21 cellular contexts compared by ENCODE assay signal in genomic region chr7:2546776-2547586, GRCh38. TPM values are rescaled to one million over a fixed set of nuclear protein-coding genes. Genes with fewer than 3 reads are reported as not detected.
DNase-seq lines count a peak whose midpoint lies in the region; ATAC-seq, FAIRE-seq and TF ChIP-seq lines count a peak whose summit lies in the region.
"Had no signal": no experiment of that assay in that cellular context is flagged by ENCODE, and none has a peak within 500 bp of the region (broad histone marks: within the 10 kb centered on the region; RNA-seq: fewer than 3 reads in every experiment).

No MANE protein-coding gene starts in this region.

- no peak overlapping the region for H4K12ac ChIP-seq in trophoblast cell (ENCODE audit: low read depth, low read length)

- WGBS in SK-N-SH (ENCODE audit: low lambda C conversion rate), result 97% methylated on average over 29 of the region's 31 CpGs
- no CpG with 5 or more reads among the region's 31 CpGs for WGBS in H9 (ENCODE audit: extremely low coverage, insufficient read length, low lambda C conversion rate)
- WGBS in H1 (ENCODE audit: extremely low coverage in 1 of 2, insufficient coverage in 1 of 2, insufficient read length in 1 of 2, insufficient replicate concordance in 2 of 2, low coverage in 1 of 2, low lambda C conversion rate in 2 of 2, missing lambda C conversion rate in 1 of 2), 2 experiments, result 96% methylated on average over 31 of the region's 31 CpGs; no CpG with 5 or more reads in 1 of the 2 experiments
- no CpG with 5 or more reads among the region's 31 CpGs for WGBS in trophoblast cell (ENCODE audit: extremely low coverage, insufficient coverage, insufficient read length)

- H4K5ac ChIP-seq in H9 (ENCODE audit: insufficient read length, low read depth, low read length) (no peak overlapping the region), H1 (ENCODE audit: insufficient read length, low read depth, low read length) (no peak overlapping the region)

- H3K27me3 ChIP-seq in SK-N-SH (ENCODE audit: insufficient read depth) (no peaks in the 10 kb centered on the region), H9 (ENCODE audit: insufficient read depth, low read length) (no peaks in the 10 kb centered on the region), H1 (replicated peaks in 1 of 4; ENCODE audit: control insufficient read depth in 3 of 4, extremely low read depth in 1 of 4, insufficient read depth in 3 of 4, low read length in 3 of 4) (no peaks in the 10 kb centered on the region), trophoblast cell (ENCODE audit: insufficient read depth, low read length) (no peaks in the 10 kb centered on the region), brain microvascular endothelial cell (replicated peaks) (no peaks in the 10 kb centered on the region)
- H3K27me3 ChIP-seq: BE2C had no signal

- H2BK15ac ChIP-seq in H9 (ENCODE audit: low read depth, low read length) (no peak overlapping the region), H1 (ENCODE audit: low read length) (no peak overlapping the region)

- H3K4me1 ChIP-seq in SK-N-SH (ENCODE audit: control insufficient read depth in 1 of 2, insufficient read depth in 2 of 2, low read depth in 1 of 2, low read length in 1 of 2) (no peaks in the 10 kb centered on the region), H9 (ENCODE audit: insufficient read depth, low read length) (no peaks in the 10 kb centered on the region), H1 (replicated peaks in 1 of 4; ENCODE audit: control insufficient read depth in 3 of 4, insufficient read depth in 4 of 4, low read length in 3 of 4) (no peaks in the 10 kb centered on the region), trophoblast cell (ENCODE audit: control insufficient read depth in 1 of 2, insufficient read depth in 2 of 2, low read length in 2 of 2) (no peaks in the 10 kb centered on the region)
- H3K4me1 ChIP-seq: BE2C had no signal

- no peaks in the 10 kb centered on the region for H3K23me2 ChIP-seq in H9 (ENCODE audit: insufficient read length, low read depth, low read length, poor library complexity, severe bottlenecking)
- no peaks in the 10 kb centered on the region for H3K23me2 ChIP-seq in H1 (ENCODE audit: low read depth, low read length)

- H2BK20ac ChIP-seq in H9 (ENCODE audit: low read depth, low read length, poor library complexity, severe bottlenecking) (no peak overlapping the region), H1 (ENCODE audit: low read length) (no peak overlapping the region)

- peaks cover 20 to 70% (median 67%) of the 10 kb centered on the region in 3 experiments for H3K36me3 Mint-ChIP-seq in H9 (ENCODE audit: insufficient read depth in 1 of 3, low read depth in 3 of 3)

- no peak for TF ChIP-seq POLR2A in H1 (IDR thresholded peaks at IDR 0.05; ENCODE audit: control extremely low read depth in 1 of 2, low read depth in 2 of 2, low read length in 2 of 2)

- H2BK12ac ChIP-seq in H9 (ENCODE audit: insufficient read length, low read depth, low read length) (no peak overlapping the region), H1 (ENCODE audit: low read depth, low read length) (no peak overlapping the region), trophoblast cell (ENCODE audit: low read length) (no peak overlapping the region)

- no peak overlapping the region for H4K91ac ChIP-seq in H9 (ENCODE audit: insufficient read length, low read depth, low read length)
- H4K91ac ChIP-seq in H1 (replicated peaks; ENCODE audit: insufficient read length, low read length), result no peak overlapping the region
- no peak overlapping the region for H4K91ac ChIP-seq in trophoblast cell (ENCODE audit: low read depth, low read length)

- no peak for TF ChIP-seq RAD21 in SK-N-SH (IDR thresholded peaks at IDR 0.05; ENCODE audit: low read length)
- no peak for TF ChIP-seq RAD21 in H1 (IDR thresholded peaks at IDR 0.05 in 1 of 2, conservative IDR thresholded peaks at IDR 0.05 in 1 of 2; ENCODE audit: low read depth in 2 of 2, low read length in 2 of 2)

- H3T11ph ChIP-seq in H9 (ENCODE audit: low read length), result no peak overlapping the region

- H2AK5ac ChIP-seq in H9 (ENCODE audit: insufficient read length, low read length), result no peak overlapping the region
- H2AK5ac ChIP-seq in H1 (ENCODE audit: low read depth, low read length), result no peak overlapping the region
- no peak overlapping the region for H2AK5ac ChIP-seq in trophoblast cell (ENCODE audit: low read length)

- no peak overlapping the region for H3K4me3 Mint-ChIP-seq in H9
- H3K4me3 Mint-ChIP-seq: CD4-positive, alpha-beta memory T cell had no signal

- TF ChIP-seq CTCF in SK-N-SH (IDR thresholded peaks at IDR 0.05) (no peak), H9 (conservative IDR thresholded peaks at IDR 0.05) (no peak), H1 (IDR thresholded peaks at IDR 0.05; ENCODE audit: control extremely low read depth in 1 of 3, insufficient read depth in 1 of 3, low read depth in 1 of 3, low read length in 3 of 3) (no peak), brain microvascular endothelial cell (IDR thresholded peaks at IDR 0.05; ENCODE audit: low read depth, low read length, missing control alignments) (no peak)

- no peak for FAIRE-seq in H1 (lab: Jason Lieb, UNC)

- H3K9me3 Mint-ChIP-seq in H9, result no peaks in the 10 kb centered on the region

- H3K79me1 ChIP-seq in H9 (ENCODE audit: insufficient read depth, low read depth, low read length, poor library complexity, severe bottlenecking), result no peaks in the 10 kb centered on the region
- no peaks in the 10 kb centered on the region for H3K79me1 ChIP-seq in H1 (ENCODE audit: low read depth, low read length)
- no peaks in the 10 kb centered on the region for H3K79me1 ChIP-seq in trophoblast cell (ENCODE audit: low read length)

- H3K9me3 ChIP-seq in SK-N-SH (no peaks in the 10 kb centered on the region), H9 (ENCODE audit: control insufficient read depth, low read depth, low read length) (no peaks in the 10 kb centered on the region), H1 (ENCODE audit: insufficient read depth in 2 of 2, low read depth in 1 of 2, low read length in 1 of 2) (no peaks in the 10 kb centered on the region), trophoblast cell (ENCODE audit: insufficient read depth, low read depth, low read length) (peaks cover 3% of the 10 kb centered on the region)
- H3K9me3 ChIP-seq: BE2C had no signal

- H4K20me1 ChIP-seq in SK-N-SH (ENCODE audit: insufficient read depth) (0 out of 2 replicates have a peak, but pooled peaks cover 3% of the 10 kb centered on the region), H9 (ENCODE audit: control insufficient read depth, insufficient read depth, insufficient read length) (no peaks in the 10 kb centered on the region), H1 (replicated peaks in 1 of 2; ENCODE audit: control insufficient read depth in 1 of 2, insufficient read depth in 2 of 2, low read length in 2 of 2) (peaks cover 0 to 11% of the 10 kb centered on the region in 2 experiments)

- ATAC-seq in SK-N-SH treated with all-trans-retinoic acid at 6 μM for 48 hours (no peak), HG03175 (IDR thresholded peaks at IDR 0.05; ENCODE audit: unreplicated experiment) (no peak)

- peaks cover 5% of the 10 kb centered on the region for H3F3A ChIP-seq in SK-N-SH (replicated peaks; ENCODE audit: insufficient read depth)

- peak; percentile 21 for DNase-seq in SK-N-SH
- no peak for DNase-seq in H9
- DNase-seq in H1 (ENCODE audit: low read depth in 1 of 2, low spot score in 2 of 2), result no peak
- no peak for DNase-seq in trophoblast cell
- no peak for DNase-seq in activated CD8-positive, alpha-beta memory T cell treated with anti-CD3 and anti-CD28 coated beads, Interleukin-2, amount 50 U/mL, for 48 hours
- no peak for DNase-seq in brain microvascular endothelial cell
- DNase-seq: BE2C; CD4-positive, alpha-beta memory T cell; DMS79; GM23248; Kasumi-1; MM.1S; NCI-H1105; NCI-H1694 treated with DMSO at 0.1 percent for 48 hours; NCI-H2107; NCI-H2227 treated with DMSO at 0.1 percent for 48 hours; NCI-H524; PC-9 had no signal

- POLR2A ChIA-PET in SK-N-SH (lab: Yijun Ruan, JAX) (interaction anchor here (2.1 kb wide), 1 partner anchor 9 kb away, joined by 6 read pairs; no protein-coding TSS in a partner anchor), H1 (lab: Charles Lee; ENCODE audit: partially characterized antibody) (interaction anchor here (0.7 to 2.5 kb wide), 4 partner anchors 9 to 107 kb away, joined by 3 to 5 read pairs (median 4); partner anchors contain the start of gene BRAT1)

- H3K79me2 ChIP-seq in SK-N-SH (ENCODE audit: insufficient read depth), result peaks cover 17% of the 10 kb centered on the region
- H3K79me2 ChIP-seq in H9 (ENCODE audit: insufficient read depth, low read length), result no peaks in the 10 kb centered on the region
- H3K79me2 ChIP-seq in H1 (ENCODE audit: control insufficient read depth in 1 of 2, insufficient read depth in 2 of 2, low read length in 2 of 2), result peaks cover 0 to 4% of the 10 kb centered on the region in 2 experiments; a peak in 1 of 4 replicates
- H3K79me2 ChIP-seq in trophoblast cell (ENCODE audit: control insufficient read depth, insufficient read depth, low read length, poor library complexity), result no peaks in the 10 kb centered on the region

- no peaks in the 10 kb centered on the region for H3K4me1 Mint-ChIP-seq in H9

- no peaks in the 10 kb centered on the region for H3K9me2 ChIP-seq in SK-N-SH

- H4K8ac ChIP-seq in H9 (replicated peaks; ENCODE audit: insufficient read length, low read depth, low read length) (no peak overlapping the region), H1 (ENCODE audit: extremely low read depth, insufficient read depth, low read length) (peak overlapping the region; percentile 14; the same call in 1 of the 2 replicates), trophoblast cell (ENCODE audit: low read depth, low read length) (no peak overlapping the region)

- H3K23ac ChIP-seq in H9 (ENCODE audit: insufficient read length, low read depth, low read length), result no peak overlapping the region
- H3K23ac ChIP-seq in H1 (ENCODE audit: insufficient read length), result no peak overlapping the region
- H3K23ac ChIP-seq in trophoblast cell (ENCODE audit: low read length), result no peak overlapping the region

- CTCF ChIA-PET in SK-N-SH (lab: Yijun Ruan, JAX), result interaction anchor here (1.5 to 2.2 kb wide), 2 partner anchors 78 to 96 kb away, joined by 3 to 9 read pairs; no protein-coding TSS in a partner anchor
- CTCF ChIA-PET in H1 (lab: Charles Lee; ENCODE audit: partially characterized antibody), result interaction anchor here (0.6 to 3.0 kb wide), 8 partner anchors 7 to 97 kb away, joined by 3 to 8 read pairs (median 4); no protein-coding TSS in a partner anchor

- H2AFZ ChIP-seq in SK-N-SH (ENCODE audit: low read depth) (no peak overlapping the region), H9 (ENCODE audit: low read length) (no peak overlapping the region), H1 (ENCODE audit: low read length) (no peak overlapping the region), trophoblast cell (ENCODE audit: insufficient read depth, low read length, poor library complexity) (no peak overlapping the region)
- H2AFZ ChIP-seq: GM23248, PC-9 had no signal

- H3K4me3 ChIP-seq in SK-N-SH (ENCODE audit: low read depth in 2 of 2, low read length in 1 of 2), result no peak overlapping the region
- no peak overlapping the region for H3K4me3 ChIP-seq in H1 (ENCODE audit: extremely low read depth in 1 of 4, insufficient read depth in 2 of 4, low read depth in 3 of 4, low read length in 4 of 4)
- no peak overlapping the region for H3K4me3 ChIP-seq in trophoblast cell (ENCODE audit: low read depth, low read length)
- no peak overlapping the region for H3K4me3 ChIP-seq in brain microvascular endothelial cell (ENCODE audit: low read depth, low read length)
- H3K4me3 ChIP-seq: GM23248, PC-9 had no signal

- no peak overlapping the region for H3K14ac ChIP-seq in H9 (ENCODE audit: insufficient read depth, low read length)
- no peak overlapping the region for H3K14ac ChIP-seq in H1 (ENCODE audit: insufficient read length)
- H3K14ac ChIP-seq in trophoblast cell (ENCODE audit: low read length), result no peak overlapping the region

- no peak overlapping the region for H3K27ac ChIP-seq in SK-N-SH (ENCODE audit: low read depth in 2 of 2, low read length in 1 of 2)
- H3K27ac ChIP-seq in H9 (ENCODE audit: insufficient read length, low read depth, low read length), result no peak overlapping the region
- H3K27ac ChIP-seq in H1 (ENCODE audit: low read depth, low read length), result no peak overlapping the region
- no peak overlapping the region for H3K27ac ChIP-seq in trophoblast cell (ENCODE audit: low read depth, low read length)
- no peak overlapping the region for H3K27ac ChIP-seq in brain microvascular endothelial cell
- H3K27ac ChIP-seq: 22Rv1, GM23248, PC-9 had no signal

- H3K27ac Mint-ChIP-seq in H9, result peak overlapping the region in 2 of 3 experiments; percentile 40 to 70; a peak in 1 of 7 replicates

- H2BK120ac ChIP-seq in H9 (ENCODE audit: low read depth, low read length, poor library complexity, severe bottlenecking) (no peak overlapping the region), H1 (replicated peaks; ENCODE audit: low read depth, low read length) (no peak overlapping the region), trophoblast cell (ENCODE audit: insufficient read depth, low read length, poor library complexity) (no peak overlapping the region)

- H3K9ac ChIP-seq in SK-N-SH (no peak overlapping the region), H9 (ENCODE audit: extremely low read depth, insufficient read length, low read length) (no peak overlapping the region), H1 (replicated peaks in 1 of 4; ENCODE audit: extremely low read depth in 1 of 4, low read depth in 3 of 4, low read length in 3 of 4) (no peak overlapping the region), trophoblast cell (ENCODE audit: low read length) (peak overlapping the region; percentile 18)
- H3K9ac ChIP-seq: GM23248 had no signal

- in situ Hi-C loops in brain microvascular endothelial cell (cut with HindIII; ENCODE audit: low pct_ligation_motif_present, low sequenced_read_pairs), result no loop called here

- H3K18ac ChIP-seq in H9 (ENCODE audit: insufficient read length, low read depth, low read length) (no peak overlapping the region), H1 (ENCODE audit: extremely low read depth, low read length) (no peak overlapping the region), trophoblast cell (ENCODE audit: low read length) (no peak overlapping the region)

- no peak overlapping the region for H3K56ac ChIP-seq in H9 (ENCODE audit: insufficient read length, low read depth, low read length)
- H3K56ac ChIP-seq in H1 (replicated peaks; ENCODE audit: insufficient read length, low read depth, low read length), result no peak overlapping the region

- H3K27me3 Mint-ChIP-seq in H9 (ENCODE audit: low read depth), result no peaks in the 10 kb centered on the region
- H3K27me3 Mint-ChIP-seq: CD4-positive, alpha-beta memory T cell had no signal

- H3K4me2 ChIP-seq in SK-N-SH (no peak overlapping the region), H9 (ENCODE audit: insufficient read depth, insufficient read length, low read length) (no peak overlapping the region), H1 (ENCODE audit: insufficient read depth in 1 of 2, low read depth in 2 of 2, low read length in 2 of 2) (no peak overlapping the region), trophoblast cell (ENCODE audit: low read length) (no peak overlapping the region)
- H3K4me2 ChIP-seq: PC-9 had no signal

- TF ChIP-seq EP300 in SK-N-SH (IDR thresholded peaks at IDR 0.05; ENCODE audit: borderline replicate concordance in 1 of 2, low read depth in 1 of 2, low read length in 1 of 2), result no peak
- TF ChIP-seq EP300 in H1 (IDR thresholded peaks at IDR 0.05; ENCODE audit: borderline replicate concordance in 1 of 2, low read depth in 2 of 2, low read length in 2 of 2), result no peak

- no peak overlapping the region for H2BK5ac ChIP-seq in H9 (ENCODE audit: insufficient read length, low read length)
- no peak overlapping the region for H2BK5ac ChIP-seq in H1 (ENCODE audit: low read depth, low read length)
- H2BK5ac ChIP-seq in trophoblast cell (ENCODE audit: low read depth, low read length, poor library complexity), result no peak overlapping the region

- peaks cover 49 to 52% of the 10 kb centered on the region in 2 experiments for H3K36me3 ChIP-seq in SK-N-SH (replicated peaks in 1 of 2; ENCODE audit: control insufficient read depth in 1 of 2, insufficient read depth in 2 of 2, low read length in 1 of 2)
- peaks cover 14 to 44% (median 23%) of the 10 kb centered on the region in 4 experiments; a peak in 6 of 8 replicates for H3K36me3 ChIP-seq in H1 (ENCODE audit: control insufficient read depth in 2 of 4, insufficient read depth in 4 of 4, low read length in 3 of 4)
- peaks cover 53 to 55% of the 10 kb centered on the region in 2 experiments for H3K36me3 ChIP-seq in trophoblast cell (ENCODE audit: control insufficient read depth in 1 of 2, insufficient read depth in 2 of 2, low read length in 2 of 2)
- H3K36me3 ChIP-seq in brain microvascular endothelial cell (replicated peaks), result peaks cover 35% of the 10 kb centered on the region

- H3K4ac ChIP-seq in H9 (ENCODE audit: low read depth, low read length) (no peak overlapping the region), H1 (replicated peaks; ENCODE audit: insufficient read length, low read depth, low read length) (no peak overlapping the region), trophoblast cell (ENCODE audit: low read depth, low read length) (no peak overlapping the region)

RNA-seq across cellular contexts. Expression of gene BRAT1, which starts 8.3 kb away (rescaled TPM):
- 34.1 and 36.2 TPM in 2 replicates for polyA plus RNA-seq in SK-N-SH (2012; rRNA removed)
- 8.3 and 16.1 TPM in 2 replicates for polyA plus RNA-seq in SK-N-SH (2012; cell fraction: cytosol; rRNA removed)
- polyA plus RNA-seq in SK-N-SH (2012; cell fraction: nucleus; rRNA removed), result 154 and 256 TPM in 2 replicates
- total RNA-seq in H9 (2021), result 41.2 and 42.6 TPM in 2 replicates
- total RNA-seq in H1 (2021; fragmentation: NEBNext Ultra II Directional; extraction: Animal tissue kit (Norgen Biotek cat#: 25700)), result 42.3 and 45.2 TPM in 2 replicates
- polyA plus RNA-seq in H1 (2011; rRNA removed), result 36.8 and 60.5 TPM in 2 replicates
- polyA plus RNA-seq in H1 (2011; cell fraction: cytosol; rRNA removed), result 40.8 TPM
- 163 TPM for polyA plus RNA-seq in H1 (2011; cell fraction: nucleus; rRNA removed)
- 30.5 to 38.9 TPM (median 37.6 TPM) in 4 replicates for polyA plus RNA-seq in H1 (2012, experiment 1 of 2)
- polyA plus RNA-seq in H1 (2012, experiment 2 of 2), result 34.5 TPM
- 25.6 TPM for polyA plus RNA-seq in H1 (2013, experiment 1 of 2)
- polyA plus RNA-seq in H1 (2013, experiment 2 of 2), result 21.6 TPM
- polyA minus RNA-seq in H1 (2011; rRNA and poly(A)+ RNA removed), result 10.4 and 12.6 TPM in 2 replicates
- 21.5 TPM for polyA minus RNA-seq in H1 (2011; cell fraction: cytosol; rRNA and poly(A)+ RNA removed)
- polyA minus RNA-seq in H1 (2011; cell fraction: nucleus; rRNA and poly(A)+ RNA removed), result 25.1 TPM
- 15.5 and 16.6 TPM in 2 replicates for polyA plus RNA-seq in trophoblast cell (2013)

RNA-seq across cellular contexts. Expression of gene IQCE, which starts 11.8 kb away (rescaled TPM):
- 14.4 and 15.1 TPM in 2 replicates for polyA plus RNA-seq in SK-N-SH (2012; rRNA removed)
- polyA plus RNA-seq in SK-N-SH (2012; cell fraction: cytosol; rRNA removed), result 11.2 and 12.8 TPM in 2 replicates
- polyA plus RNA-seq in SK-N-SH (2012; cell fraction: nucleus; rRNA removed), result 37.7 and 46.3 TPM in 2 replicates
- 6.7 and 7.0 TPM in 2 replicates for total RNA-seq in H9 (2021)
- total RNA-seq in H1 (2021; fragmentation: NEBNext Ultra II Directional; extraction: Animal tissue kit (Norgen Biotek cat#: 25700)), result 4.9 and 5.7 TPM in 2 replicates
- 2.2 and 3.1 TPM in 2 replicates for polyA plus RNA-seq in H1 (2011; rRNA removed)
- polyA plus RNA-seq in H1 (2011; cell fraction: cytosol; rRNA removed), result 3.1 TPM
- 7.4 TPM for polyA plus RNA-seq in H1 (2011; cell fraction: nucleus; rRNA removed)
- 3.0 to 4.0 TPM (median 3.7 TPM) in 4 replicates for polyA plus RNA-seq in H1 (2012, experiment 1 of 2)
- polyA plus RNA-seq in H1 (2012, experiment 2 of 2), result 2.0 TPM
- polyA plus RNA-seq in H1 (2013, experiment 1 of 2), result 2.6 TPM
- 2.5 TPM for polyA plus RNA-seq in H1 (2013, experiment 2 of 2)
- polyA minus RNA-seq in H1 (2011; rRNA and poly(A)+ RNA removed), result 2.8 and 3.1 TPM in 2 replicates
- 2.8 TPM for polyA minus RNA-seq in H1 (2011; cell fraction: cytosol; rRNA and poly(A)+ RNA removed)
- polyA minus RNA-seq in H1 (2011; cell fraction: nucleus; rRNA and poly(A)+ RNA removed), result 6.4 TPM
- 6.3 and 6.5 TPM in 2 replicates for polyA plus RNA-seq in trophoblast cell (2013)

RNA-seq across cellular contexts. Expression of gene LFNG, which starts 27.4 kb away (rescaled TPM):
- polyA plus RNA-seq in SK-N-SH (2012; rRNA removed) (7.6 and 9.4 TPM in 2 replicates), H1 (2011; rRNA removed) (35.6 and 53.0 TPM in 2 replicates)
- polyA plus RNA-seq in SK-N-SH (2012; cell fraction: cytosol; rRNA removed), result 3.5 and 5.9 TPM in 2 replicates
- polyA plus RNA-seq in SK-N-SH (2012; cell fraction: nucleus; rRNA removed), result 13.3 and 14.4 TPM in 2 replicates
- 52.9 and 55.3 TPM in 2 replicates for total RNA-seq in H9 (2021)
- total RNA-seq in H1 (2021; fragmentation: NEBNext Ultra II Directional; extraction: Animal tissue kit (Norgen Biotek cat#: 25700)), result 28.9 and 31.6 TPM in 2 replicates
- polyA plus RNA-seq in H1 (2011; cell fraction: cytosol; rRNA removed), result 34.6 TPM
- 59.9 TPM for polyA plus RNA-seq in H1 (2011; cell fraction: nucleus; rRNA removed)
- polyA plus RNA-seq in H1 (2012, experiment 1 of 2), result 25.2 to 37.3 TPM (median 35.0 TPM) in 4 replicates
- 31.6 TPM for polyA plus RNA-seq in H1 (2012, experiment 2 of 2)
- 26.6 TPM for polyA plus RNA-seq in H1 (2013, experiment 1 of 2)
- 29.4 TPM for polyA plus RNA-seq in H1 (2013, experiment 2 of 2)
- 15.4 and 17.4 TPM in 2 replicates for polyA minus RNA-seq in H1 (2011; rRNA and poly(A)+ RNA removed)
- 36.6 TPM for polyA minus RNA-seq in H1 (2011; cell fraction: cytosol; rRNA and poly(A)+ RNA removed)
- polyA minus RNA-seq in H1 (2011; cell fraction: nucleus; rRNA and poly(A)+ RNA removed), result 37.5 TPM
- 4.9 and 5.3 TPM in 2 replicates for polyA plus RNA-seq in trophoblast cell (2013)
